ENCODE assay signal across 15 cellular contexts in the genomic region with DNA sequence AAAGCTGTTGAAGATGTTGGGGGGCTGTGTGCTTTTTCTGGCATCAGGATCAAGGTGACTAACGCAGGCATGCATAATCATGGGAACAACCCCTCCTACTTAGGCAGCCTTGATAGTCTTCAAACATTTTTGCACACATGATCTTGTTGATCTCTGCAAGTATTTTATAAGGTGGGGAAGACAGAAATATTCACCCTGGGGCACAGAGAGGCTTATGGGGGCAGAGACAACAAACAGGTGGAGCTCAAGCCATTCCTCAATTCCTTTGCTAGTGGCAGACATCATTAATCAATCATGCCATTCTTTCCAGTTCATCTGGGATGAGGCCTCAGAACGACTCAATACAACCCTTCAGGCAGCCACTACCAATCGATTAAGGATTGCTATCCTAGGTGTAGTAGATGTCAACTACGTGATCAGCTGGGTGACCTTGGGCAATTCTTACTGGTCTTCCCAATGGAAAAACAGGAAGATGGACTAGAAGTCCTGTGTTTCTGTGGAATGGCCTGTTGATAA.
DNase-seq lines count a peak whose midpoint lies in the region; ATAC-seq, FAIRE-seq and TF ChIP-seq lines count a peak whose summit lies in the region.
"Had no signal": no experiment of that assay in that cellular context is flagged by ENCODE, and none has a peak within 500 bp of the region (broad histone marks: within the 10 kb centered on the region; RNA-seq: fewer than 3 reads in every experiment).

No MANE protein-coding gene starts in this region.

- H3K27ac ChIP-seq in HepG2 (ENCODE audit: extremely low read length, insufficient read depth, low read length) (no peak overlapping the region), right lobe of liver (no peak overlapping the region), K562 (ENCODE audit: extremely low read depth, low read depth, low read length) (no peak overlapping the region), keratinocyte (ENCODE audit: control insufficient read depth, insufficient read depth, low read length) (peak overlapping the region; percentile 26), GM23248 (no peak overlapping the region)
- H3K27ac ChIP-seq: 22Rv1 had no signal

- no peak for TF ChIP-seq CTCF in HepG2 (CRISPR knock-in tag; IDR thresholded peaks at IDR 0.05)
- no peak for TF ChIP-seq CTCF in right lobe of liver (IDR thresholded peaks at IDR 0.05)
- peak in 1 of 3 experiments; percentile 12; a peak in 1 of 6 replicates for TF ChIP-seq CTCF in K562 (IDR thresholded peaks at IDR 0.05 in 2 of 3, conservative IDR thresholded peaks at IDR 0.05 in 1 of 3; ENCODE audit: insufficient read depth in 2 of 3, low read depth in 1 of 3, low read length in 3 of 3)
- TF ChIP-seq CTCF in keratinocyte (optimal IDR thresholded peaks at IDR 0.05 in 1 of 3, IDR thresholded peaks at IDR 0.05 in 1 of 3, conservative IDR thresholded peaks at IDR 0.05 in 1 of 3; ENCODE audit: extremely low read depth in 1 of 3, insufficient read depth in 2 of 3, low read length in 3 of 3): no peak

- TF ChIP-seq EP300 in HepG2 (IDR thresholded peaks at IDR 0.05; ENCODE audit: low read depth in 2 of 2, low read length in 2 of 2) (no peak), HepG2 (CRISPR knock-in tag; IDR thresholded peaks at IDR 0.05; ENCODE audit: borderline replicate concordance) (no peak), K562 (IDR thresholded peaks at IDR 0.05; ENCODE audit: low read length) (no peak)

- no TSS peak for BruUV-seq in HepG2 (replicated peaks; lab: Mats Ljungman, UMichigan)
- BruUV-seq in K562 (replicated peaks; lab: Mats Ljungman, UMichigan): no TSS peak

- H3K9me3 ChIP-seq in HepG2 (ENCODE audit: low read length) (no peaks in the 10 kb centered on the region), right lobe of liver (no peaks in the 10 kb centered on the region), K562 (replicated peaks; ENCODE audit: control insufficient read depth, insufficient read depth, low read depth, low read length) (no peaks in the 10 kb centered on the region), keratinocyte (ENCODE audit: control insufficient read depth, low read depth, low read length) (no peaks in the 10 kb centered on the region), GM23248 (ENCODE audit: low read depth) (no peaks in the 10 kb centered on the region)

- H4K20me1 ChIP-seq in HepG2 (ENCODE audit: insufficient read depth, low read length) (no peaks in the 10 kb centered on the region), K562 (replicated peaks; ENCODE audit: control insufficient read depth, insufficient read depth, low read length) (no peaks in the 10 kb centered on the region), keratinocyte (ENCODE audit: control insufficient read depth, extremely low read depth, insufficient read depth, low read length) (no peaks in the 10 kb centered on the region), GM23248 (ENCODE audit: insufficient read depth) (no peaks in the 10 kb centered on the region)

- dilution Hi-C loops in keratinocyte (cut with MboI; ENCODE audit: extremely low pct_ligation_motif_present, low sequenced_read_pairs): no loop called here

- no peak overlapping the region for H3K4me3 ChIP-seq in HepG2 (replicated peaks in 1 of 3; ENCODE audit: insufficient read depth in 1 of 3, low read depth in 2 of 3, low read length in 3 of 3)
- H3K4me3 ChIP-seq in right lobe of liver: no peak overlapping the region
- H3K4me3 ChIP-seq in K562: no peak overlapping the region
- no peak overlapping the region for H3K4me3 ChIP-seq in keratinocyte (ENCODE audit: control insufficient read depth in 2 of 3, extremely low read depth in 1 of 3, insufficient read depth in 2 of 3, low read depth in 1 of 3, low read length in 3 of 3)
- no peak overlapping the region for H3K4me3 ChIP-seq in GM23248

- H3K4me2 ChIP-seq in HepG2 (ENCODE audit: low read depth, low read length) (no peak overlapping the region), K562 (ENCODE audit: insufficient read depth, low read length) (no peak overlapping the region), keratinocyte (ENCODE audit: control insufficient read depth, extremely low read depth, insufficient read depth, low read depth, low read length) (peak overlapping the region; percentile 20), GM23248 (ENCODE audit: unreplicated experiment) (no peak overlapping the region)

- H3K9me2 ChIP-seq in GM23248 (ENCODE audit: insufficient read depth): no peaks in the 10 kb centered on the region

- no peak for DNase-seq in HepG2 (ENCODE audit: low spot score)
- DNase-seq in right lobe of liver: no peak
- no peak for DNase-seq in K562 (ENCODE audit: extremely low read depth in 1 of 4, low spot score in 3 of 4)
- DNase-seq in keratinocyte (ENCODE audit: low read depth, low spot score): no peak
- no peak for DNase-seq in GM23248
- no peak for DNase-seq in NCI-H446 treated with DMSO at 0.1 percent for 48 hours (lab: John Stamatoyannopoulos, UW)
- DNase-seq: CD8-positive, alpha-beta T cell; COR-L47; DND-41; GDM1; H7 had no signal

- no peaks in the 10 kb centered on the region; the same call in 1 of the 2 replicates for H3F3A ChIP-seq in GM23248 (ENCODE audit: insufficient read depth)

- no peaks in the 10 kb centered on the region for H3K9me1 ChIP-seq in K562 (ENCODE audit: control insufficient read depth, insufficient read depth, low read length)
- no peaks in the 10 kb centered on the region for H3K9me1 ChIP-seq in keratinocyte (ENCODE audit: control insufficient read depth, extremely low read depth, insufficient read depth, low read length)

- no peak overlapping the region for H2AFZ ChIP-seq in HepG2 (ENCODE audit: low read length)
- no peak overlapping the region for H2AFZ ChIP-seq in K562 (ENCODE audit: low read depth, low read length)
- H2AFZ ChIP-seq in keratinocyte (ENCODE audit: control insufficient read depth, low read length): peak overlapping the region; percentile 26
- no peak overlapping the region for H2AFZ ChIP-seq in GM23248

- ATAC-seq in HepG2 (no peak), right lobe of liver (no peak), K562 (peak; percentile 66), HG03460 (IDR thresholded peaks at IDR 0.05; ENCODE audit: unreplicated experiment) (no peak)
- no peak for ATAC-seq in activated CD4-positive, CD25-positive, alpha-beta regulatory T cell treated with anti-CD3 and anti-CD28 coated beads, Interleukin-2, amount 50 U/mL, for 24 hours
- ATAC-seq: CD8-positive, alpha-beta T cell had no signal

- H3K4me1 ChIP-seq in HepG2 (ENCODE audit: insufficient read depth, low read length) (peaks cover 12% of the 10 kb centered on the region), right lobe of liver (no peaks in the 10 kb centered on the region), K562 (replicated peaks in 1 of 2; ENCODE audit: control insufficient read depth in 2 of 2, insufficient read depth in 2 of 2, low read length in 2 of 2) (peaks cover 0 to 3% of the 10 kb centered on the region in 2 experiments; a peak in 1 of 5 replicates), keratinocyte (ENCODE audit: control insufficient read depth, extremely low read depth, insufficient read depth, low read length) (peaks cover 32% of the 10 kb centered on the region), GM23248 (ENCODE audit: insufficient read depth) (peaks cover 8% of the 10 kb centered on the region)

- H3K36me3 ChIP-seq in HepG2 (replicated peaks in 1 of 2; ENCODE audit: control insufficient read depth in 1 of 2, insufficient read depth in 2 of 2, low read length in 2 of 2) (no peaks in the 10 kb centered on the region), right lobe of liver (no peaks in the 10 kb centered on the region), K562 (ENCODE audit: control insufficient read depth, insufficient read depth, low read length) (no peaks in the 10 kb centered on the region), keratinocyte (ENCODE audit: control insufficient read depth in 2 of 2, extremely low read depth in 1 of 2, insufficient read depth in 2 of 2, low read length in 2 of 2) (no peaks in the 10 kb centered on the region), GM23248 (ENCODE audit: low read depth) (no peaks in the 10 kb centered on the region)

- in situ Hi-C loops in HepG2 (cut with HindIII; ENCODE audit: extremely low pct_ligation_motif_present, low pct_unique_long_range_greater_than_20kb) (no loop called here), K562 (cut with MboI) (no loop called here), GM23248 (cut with MboI) (no loop called here)

- intact Hi-C loops in HepG2 (cut with micrococcal nuclease; ENCODE audit: unreplicated experiment): no loop called here
- intact Hi-C loops in right lobe of liver (cut with DNase I): loop anchor here in 1 of 2 donors (10.0 kb wide), 1 partner anchor 210 kb away; no protein-coding TSS in a partner anchor
- intact Hi-C loops in K562 (cut with micrococcal nuclease): no loop called here

- H3K9ac ChIP-seq in HepG2 (ENCODE audit: insufficient read depth, low read depth, low read length) (no peak overlapping the region), K562 (ENCODE audit: insufficient read depth in 1 of 2, low read depth in 2 of 2, low read length in 2 of 2) (no peak overlapping the region), keratinocyte (ENCODE audit: control insufficient read depth, extremely low read depth, insufficient read depth, low read length) (no peak overlapping the region), GM23248 (no peak overlapping the region)

- WGBS in HepG2 (ENCODE audit: low lambda C conversion rate): 9% methylated on average over 4 of the region's 4 CpGs
- WGBS in right lobe of liver (ENCODE audit: insufficient coverage, low coverage, low lambda C conversion rate, missing lambda C conversion rate): 55% methylated on average over 2 of the region's 4 CpGs
- WGBS in K562 (ENCODE audit: insufficient coverage, low coverage, missing lambda C conversion rate): 25% methylated on average over 4 of the region's 4 CpGs
- 86 to 87% methylated on average over 4 of the region's 4 CpGs for WGBS in GM23248 (ENCODE audit: low coverage in 1 of 2, low lambda C conversion rate in 2 of 2, missing lambda C conversion rate in 2 of 2), 2 experiments

- no peak for TF ChIP-seq RAD21 in HepG2 (CRISPR knock-in tag; IDR thresholded peaks at IDR 0.05)
- peak in 1 of 2 experiments; percentile 46; a peak in 2 of 4 replicates for TF ChIP-seq RAD21 in K562 (CRISPR knock-in tag; conservative IDR thresholded peaks at IDR 0.05 in 1 of 2, IDR thresholded peaks at IDR 0.05 in 1 of 2)

- TF ChIP-seq POLR2A in HepG2 (IDR thresholded peaks at IDR 0.05; ENCODE audit: insufficient read depth in 1 of 2, low read depth in 2 of 2, low read length in 2 of 2) (no peak), right lobe of liver (IDR thresholded peaks at IDR 0.05) (no peak), K562 (conservative IDR thresholded peaks at IDR 0.05) (no peak)

- CTCF ChIA-PET in HepG2 (lab: Yijun Ruan, JAX; ENCODE audit: low intra/inter-chr PET ratio, low total read pairs): no interaction called here
- CTCF ChIA-PET in K562 (lab: Yijun Ruan, JAX; ENCODE audit: low intra/inter-chr PET ratio): no interaction called here

- no peak for FAIRE-seq in HepG2 (lab: Jason Lieb, UNC)
- FAIRE-seq in K562 (lab: Jason Lieb, UNC): no peak
- peak; percentile 5 for FAIRE-seq in keratinocyte (lab: Jason Lieb, UNC)
- FAIRE-seq: GM12892 had no signal

- H3K27me3 ChIP-seq in HepG2 (ENCODE audit: control insufficient read depth in 1 of 2, insufficient read depth in 2 of 2, low read length in 2 of 2) (peaks cover 3 to 8% of the 10 kb centered on the region in 2 experiments; a peak in 2 of 5 replicates), right lobe of liver (no peaks in the 10 kb centered on the region), K562 (ENCODE audit: control insufficient read depth in 2 of 2, insufficient read depth in 2 of 2, low read length in 2 of 2) (peaks cover 0 to 6% of the 10 kb centered on the region in 2 experiments; a peak in 1 of 5 replicates), keratinocyte (ENCODE audit: control insufficient read depth, extremely low read depth, insufficient read depth, low read length) (no peaks in the 10 kb centered on the region), GM23248 (replicated peaks; ENCODE audit: insufficient read depth) (no peaks in the 10 kb centered on the region)

- POLR2A ChIA-PET in HepG2 (lab: Yijun Ruan, JAX) (no interaction called here), K562 (lab: Yijun Ruan, JAX) (interaction anchor here (0.6 to 1.6 kb wide), 2 partner anchors 8 to 301 kb away, joined by 3 to 5 read pairs; no protein-coding TSS in a partner anchor)

- H3K79me2 ChIP-seq in HepG2 (ENCODE audit: insufficient read depth, low read length) (no peaks in the 10 kb centered on the region), K562 (ENCODE audit: control insufficient read depth, insufficient read depth, low read length) (no peaks in the 10 kb centered on the region), keratinocyte (ENCODE audit: control insufficient read depth, insufficient read depth, low read length) (no peaks in the 10 kb centered on the region), GM23248 (ENCODE audit: insufficient read depth) (no peaks in the 10 kb centered on the region)
